ENCODE assay signal across 8 cellular contexts in genomic region chr19:13154241-13154778, GRCh38. TPM values are rescaled to one million over a fixed set of nuclear protein-coding genes. Genes with fewer than 3 reads are reported as not detected.
DNase-seq lines count a peak whose midpoint lies in the region; FAIRE-seq and TF ChIP-seq lines count a peak whose summit lies in the region.

No MANE protein-coding gene starts in this region.

- FAIRE-seq in GM19239 (lab: Jason Lieb, UNC): peak; percentile 84

- H3K27me3 ChIP-seq in PC-9 (ENCODE audit: insufficient read depth, low read depth) (no peaks in the 10 kb centered on the region), neuron (ENCODE audit: insufficient read depth, low read length) (no peaks in the 10 kb centered on the region)

- H3K79me2 ChIP-seq in PC-9 (ENCODE audit: low read depth): peaks cover 61% of the 10 kb centered on the region

- peaks cover 15% of the 10 kb centered on the region for H3K36me3 ChIP-seq in PC-9 (ENCODE audit: low read depth)
- H3K36me3 ChIP-seq in neuron (ENCODE audit: insufficient read depth, low read length): no peaks in the 10 kb centered on the region

- intact Hi-C loops in PC-9 (cut with micrococcal nuclease; ENCODE audit: unreplicated experiment): loop anchor here (2.0 to 5.0 kb wide), 3 partner anchors 40 to 698 kb away; partner anchors contain the start of gene HOOK2

- H3K4me1 ChIP-seq in PC-9 (replicated peaks; ENCODE audit: insufficient read depth) (peaks cover 14% of the 10 kb centered on the region), neuron (ENCODE audit: insufficient read depth, low read length) (peaks cover 25% of the 10 kb centered on the region)

- H3F3A ChIP-seq in PC-9 (ENCODE audit: insufficient read depth, low read depth): peaks cover 47% of the 10 kb centered on the region

- no peak for TF ChIP-seq CTCF in PC-9 (conservative IDR thresholded peaks at IDR 0.05)
- no peak for TF ChIP-seq CTCF in fibroblast of villous mesenchyme (IDR thresholded peaks at IDR 0.05; ENCODE audit: insufficient read depth, low read depth, low read length)

- POLR2A ChIA-PET in PC-9 (lab: Charles Lee; ENCODE audit: unreplicated experiment): interaction anchor here (2.2 kb wide), 1 partner anchor 13 kb away, joined by 19 read pairs; no protein-coding TSS in a partner anchor

- peak; percentile 86 for DNase-seq in AG08396 (ENCODE audit: low spot score)
- DNase-seq in GM19239 (ENCODE audit: insufficient read length, low spot score): no peak
- DNase-seq in PC-9: peak; percentile 67 to 68
- DNase-seq in activated gamma-delta T cell treated with anti-CD3 and anti-CD28 coated beads, Interleukin-2, amount 50 U/mL, for 16 hours (ENCODE audit: low read depth): peak; percentile 47
- DNase-seq in fibroblast of villous mesenchyme (ENCODE audit: low read depth): peak; percentile 96
- peak; percentile 95 for DNase-seq in ureter (ENCODE audit: low spot score)
- DNase-seq in HuH-7 (ENCODE audit: low spot score): no peak

- H3K27ac ChIP-seq in PC-9: peak overlapping the region; percentile 98

- BruUV-seq in PC-9 (replicated peaks; lab: Mats Ljungman, UMichigan): no TSS peak

- peak overlapping the region; percentile 99 for H3K4me2 ChIP-seq in PC-9

- peak overlapping the region; percentile 99 for H3K4me3 ChIP-seq in PC-9
- H3K4me3 ChIP-seq in fibroblast of villous mesenchyme (ENCODE audit: low read depth, low read length): peak overlapping the region; percentile 94
- peak overlapping the region; percentile 82 for H3K4me3 ChIP-seq in neuron (ENCODE audit: low read length)

- no peaks in the 10 kb centered on the region for H3K9me2 ChIP-seq in PC-9 (ENCODE audit: insufficient read depth)

- no peak overlapping the region for H2AFZ ChIP-seq in PC-9
- no peak overlapping the region for H2AFZ ChIP-seq in neuron (ENCODE audit: low read depth, low read length)

- CTCF ChIA-PET in PC-9 (lab: Charles Lee): no interaction called here

- no peaks in the 10 kb centered on the region for H3K9me3 ChIP-seq in PC-9 (ENCODE audit: insufficient read depth, low read depth)
- no peaks in the 10 kb centered on the region for H3K9me3 ChIP-seq in neuron (ENCODE audit: low read length)

- H4K20me1 ChIP-seq in PC-9 (ENCODE audit: insufficient read depth): peaks cover 18% of the 10 kb centered on the region

RNA-seq across cellular contexts. Expression of gene IER2, which starts 4.1 kb away (rescaled TPM):
- total RNA-seq in PC-9 (2021) (72.7 and 95.5 TPM in 2 replicates), fibroblast of villous mesenchyme (22.0 and 28.7 TPM in 2 replicates), ureter (94.0 TPM)

RNA-seq across cellular contexts. Expression of gene STX10, which starts 4.1 kb away (rescaled TPM):
- total RNA-seq in PC-9 (2021) (86.2 and 89.6 TPM in 2 replicates), fibroblast of villous mesenchyme (58.3 and 69.9 TPM in 2 replicates), ureter (37.3 TPM)

RNA-seq across cellular contexts. Expression of gene NACC1, which starts 36.2 kb away (rescaled TPM):
- total RNA-seq in PC-9 (2021) (101 and 133 TPM in 2 replicates), fibroblast of villous mesenchyme (95.0 and 104 TPM in 2 replicates), ureter (57.0 TPM)

RNA-seq across cellular contexts. Expression of gene TRMT1, which starts 37.8 kb away (rescaled TPM):
- 44.1 and 51.1 TPM in 2 replicates for total RNA-seq in PC-9 (2021)
- 25.4 and 25.9 TPM in 2 replicates for total RNA-seq in fibroblast of villous mesenchyme
- 54.6 TPM for total RNA-seq in ureter

RNA-seq across cellular contexts. Expression of gene LYL1, which starts 51.7 kb away (rescaled TPM):
- total RNA-seq in PC-9 (2021) (0.24 TPM in 1 of 2 replicates, not detected in the other), fibroblast of villous mesenchyme (2.6 and 3.9 TPM in 2 replicates), ureter (3.0 TPM)

Comparison
In these comparisons a context has a peak if more than half of its experiments do, and no peak if none do; other contexts are left out.
1. DNase-seq: peak in AG08396 (single experiment), PC-9 (2 of 2), activated gamma-delta T cell treated with anti-CD3 and anti-CD28 coated beads, Interleukin-2, amount 50 U/mL, for 16 hours (single experiment), fibroblast of villous mesenchyme (single experiment) and ureter (single experiment); none in GM19239 (single experiment) and HuH-7 (single experiment).
2. Peak in every context shown above with its lines, with median percentiles within 50 percentile points of each other: H3K4me3 ChIP-seq.